ENCODE assay signal across 1 cellular context in the genomic region with DNA sequence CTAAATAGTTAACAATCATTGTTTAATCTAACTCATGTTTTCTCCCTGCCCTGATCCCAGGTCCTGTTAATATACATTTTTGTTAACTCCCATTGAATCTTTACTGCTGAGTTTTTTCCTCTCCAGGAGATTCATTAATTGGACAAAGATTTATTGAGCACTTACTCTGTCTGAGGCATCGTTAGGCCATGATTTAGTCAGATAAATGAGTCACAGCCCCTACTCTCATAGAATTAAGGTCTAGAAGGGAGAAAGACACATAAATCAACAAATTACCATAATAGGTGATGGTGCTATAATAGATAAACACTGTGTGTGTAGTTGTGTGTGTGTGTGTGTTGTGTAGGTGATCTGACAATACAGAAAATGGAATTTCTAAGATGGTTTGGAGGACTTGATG.
TF ChIP-seq lines count a peak whose summit lies in the region.

No MANE protein-coding gene starts in this region.

TF ChIP-seq in SK-N-SH, 30 proteins besides CTCF, POLR2A, EP300 and RAD21 (continued from another document):
- TF ChIP-seq ZBTB33 (IDR thresholded peaks at IDR 0.05; ENCODE audit: borderline replicate concordance, low read depth) (no peak), RXRA (IDR thresholded peaks at IDR 0.05; ENCODE audit: borderline replicate concordance, low read depth) (no peak), MEF2A (IDR thresholded peaks at IDR 0.05; ENCODE audit: borderline replicate concordance, low read depth) (no peak), GATA2 (CRISPR knock-in tag; IDR thresholded peaks at IDR 0.05) (no peak), JUND (IDR thresholded peaks at IDR 0.05) (no peak)
- TF ChIP-seq, protein P1, sequence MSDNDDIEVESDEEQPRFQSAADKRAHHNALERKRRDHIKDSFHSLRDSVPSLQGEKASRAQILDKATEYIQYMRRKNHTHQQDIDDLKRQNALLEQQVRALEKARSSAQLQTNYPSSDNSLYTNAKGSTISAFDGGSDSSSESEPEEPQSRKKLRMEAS (IDR thresholded peaks at IDR 0.05; ENCODE audit: low read depth) = no peak
TF ChIP-seq in SK-N-SH: peak in this region for 0.
